In genomic region chr12:132182206-132182710, GRCh38 we compare ENCODE assay signal across 20 cellular contexts.
"Had no signal": no experiment of that assay in that cellular context is flagged by ENCODE, and none has a peak within 500 bp of the region (broad histone marks: within the 10 kb centered on the region; RNA-seq: fewer than 3 reads in every experiment).

No MANE protein-coding gene starts in this region.

- H3K4me3 Mint-ChIP-seq: dendritic cell treated with granulocyte-macrophage colony-stimulating factor and Interleukin-4, amounts not matched to agents 40 ng/mL and 50 ng/mL, for 4 days; mesothelial cell of epicardium had no signal

- H3K27ac Mint-ChIP-seq: dendritic cell treated with granulocyte-macrophage colony-stimulating factor and Interleukin-4, amounts not matched to agents 40 ng/mL and 50 ng/mL, for 4 days; immature natural killer cell; mesothelial cell of epicardium had no signal

- H3K27me3 ChIP-seq: colonic mucosa had no signal

- H3K4me2 ChIP-seq: hepatocyte had no signal

- ATAC-seq: foreskin keratinocyte, left cardiac atrium, left lung, left ventricle myocardium superior, mucosa of descending colon had no signal

- DNase-seq: colonic mucosa; cortex of kidney; effector memory CD4-positive, alpha-beta T cell; foreskin keratinocyte; immature natural killer cell; islet precursor cell; left cardiac atrium; left ventricle myocardium superior; lower lobe of right lung; mesenchymal stem cell had no signal

- H2AFZ ChIP-seq: hepatocyte had no signal

- FAIRE-seq: endothelial cell of umbilical vein, frontal cortex had no signal

- H3K36me3 Mint-ChIP-seq: immature natural killer cell, mesothelial cell of epicardium had no signal

- H3K9me3 ChIP-seq: colonic mucosa, left lung, lower lobe of right lung, mucosa of descending colon had no signal

- H3K4me1 Mint-ChIP-seq: mesothelial cell of epicardium had no signal

- H3K36me3 ChIP-seq: colonic mucosa, esophagus muscularis mucosa, gastroesophageal sphincter, heart left ventricle, left lung, lower lobe of right lung had no signal

- H3K27ac ChIP-seq: colonic mucosa, esophagus muscularis mucosa, foreskin keratinocyte, gastroesophageal sphincter, heart left ventricle, hepatocyte, left lung, lower lobe of right lung had no signal

- H3K4me1 ChIP-seq: colonic mucosa, esophagus muscularis mucosa, foreskin keratinocyte, gastroesophageal sphincter, heart left ventricle, lower lobe of right lung had no signal

- H3K9me3 Mint-ChIP-seq: dendritic cell treated with granulocyte-macrophage colony-stimulating factor and Interleukin-4, amounts not matched to agents 40 ng/mL and 50 ng/mL, for 4 days; mesothelial cell of epicardium had no signal

- H3K4me3 ChIP-seq: colonic mucosa, esophagus muscularis mucosa, gastroesophageal sphincter, heart left ventricle, hepatocyte, left lung, lower lobe of right lung, mucosa of descending colon had no signal
